Comparison of ENCODE assay signal across 8 cellular contexts in genomic region chr15:81023483-81024264, GRCh38. TPM values are rescaled to one million over a fixed set of nuclear protein-coding genes. Genes with fewer than 3 reads are reported as not detected.
A peak's percentile ranks its signal among the peaks of the same experiment; 100 is the strongest.
DNase-seq lines count a peak whose midpoint lies in the region; ATAC-seq and FAIRE-seq lines count a peak whose summit lies in the region.

No MANE protein-coding gene starts in this region.

- H3K27ac Mint-ChIP-seq in activated naive CD4-positive, alpha-beta T cell treated with anti-CD3 and anti-CD28 coated beads, Interleukin-2, amount 50 U/mL, for 24 hours: peak overlapping the region; percentile 92

- H3K36me3 ChIP-seq in small intestine (ENCODE audit: control insufficient read depth in 2 of 2, insufficient read depth in 2 of 2, low read length in 2 of 2): no peaks in the 10 kb centered on the region

- intact Hi-C loops in cardiac septum (cut with DNase I): no loop called here

- no peaks in the 10 kb centered on the region for H3K4me1 ChIP-seq in small intestine (ENCODE audit: control insufficient read depth in 2 of 2, insufficient read depth in 1 of 2, low read depth in 1 of 2, low read length in 1 of 2)

- in situ Hi-C loops in G401 (cut with HindIII; ENCODE audit: low sequenced_read_pairs): no loop called here

- H3K27me3 Mint-ChIP-seq in activated naive CD4-positive, alpha-beta T cell treated with anti-CD3 and anti-CD28 coated beads, Interleukin-2, amount 50 U/mL, for 24 hours: no peaks in the 10 kb centered on the region

- peak overlapping the region in 1 of 2 donors; percentile 69 for H3K27ac ChIP-seq in small intestine (ENCODE audit: low read depth in 1 of 2, low read length in 1 of 2)

- H3K9me3 Mint-ChIP-seq in activated naive CD4-positive, alpha-beta T cell treated with anti-CD3 and anti-CD28 coated beads, Interleukin-2, amount 50 U/mL, for 24 hours: no peaks in the 10 kb centered on the region

- peak overlapping the region; percentile 31 for H3K4me3 Mint-ChIP-seq in activated naive CD4-positive, alpha-beta T cell treated with anti-CD3 and anti-CD28 coated beads, Interleukin-2, amount 50 U/mL, for 24 hours

- no peak overlapping the region for H3K4me3 ChIP-seq in small intestine (ENCODE audit: low read depth in 1 of 2, low read length in 2 of 2)

- ATAC-seq in GM21367 (IDR thresholded peaks at IDR 0.05; ENCODE audit: unreplicated experiment): peak; percentile 85

- FAIRE-seq in small intestine (lab: Jason Lieb, UNC): no peak

- peaks cover 17% of the 10 kb centered on the region for H3K4me1 Mint-ChIP-seq in activated naive CD4-positive, alpha-beta T cell treated with anti-CD3 and anti-CD28 coated beads, Interleukin-2, amount 50 U/mL, for 24 hours

- peaks cover 2% of the 10 kb centered on the region for H3K36me3 Mint-ChIP-seq in activated naive CD4-positive, alpha-beta T cell treated with anti-CD3 and anti-CD28 coated beads, Interleukin-2, amount 50 U/mL, for 24 hours

- no peaks in the 10 kb centered on the region for H3K27me3 ChIP-seq in small intestine (ENCODE audit: control insufficient read depth in 2 of 2, insufficient read depth in 2 of 2, low read length in 2 of 2)

- WGBS in small intestine, 3 donors: 56 to 80% (median 63%) methylated on average over 13 of the region's 13 CpGs

- DNase-seq in G401 (ENCODE audit: low spot score) (peak; percentile 94), HPDE6-E6E7 (ENCODE audit: extremely low spot score) (peak; percentile 44), cardiac septum (ENCODE audit: low spot score) (peak; percentile 86), retina (peak; percentile 54), NCI-H1694 (lab: John Stamatoyannopoulos, UW) (no peak), small intestine (no peak)

- H3K9me3 ChIP-seq in small intestine (ENCODE audit: control insufficient read depth, low read depth): no peaks in the 10 kb centered on the region

RNA-seq across cellular contexts. Expression of gene TLNRD1, which starts 23.0 kb away (rescaled TPM):
- total RNA-seq in G401 (2014; rRNA removed; shearing (Covaris generic)): 40.7 and 42.6 TPM in 2 replicates
- total RNA-seq in cardiac septum: 7.3 TPM
- polyA plus RNA-seq in small intestine: 10 to 100 TPM in 1 of 3 donors, 1 to 10 TPM in 2; 4.9 to 11.9 (median 6.8) TPM

RNA-seq across cellular contexts. Expression of gene MESD, which starts 34.1 kb away (rescaled TPM):
- total RNA-seq in G401 (2014; rRNA removed; shearing (Covaris generic)): 25.1 and 29.6 TPM in 2 replicates
- total RNA-seq in cardiac septum: 12.5 TPM
- polyA plus RNA-seq in small intestine: 10 to 100 TPM in 1 of 3 donors, 1 to 10 TPM in 2; 4.7 to 20.7 (median 6.5) TPM

Comparison
In these comparisons a context has a peak if more than half of its experiments do, and no peak if none do; other contexts are left out.
1. DNase-seq: peak in G401 (single experiment), HPDE6-E6E7 (single experiment), cardiac septum (single experiment) and retina (single experiment); none in NCI-H1694 (single experiment) and small intestine (single experiment).